15 cellular contexts compared by ENCODE assay signal in genomic region chr9:91818226-91818587, GRCh38.
A peak's percentile ranks its signal among the peaks of the same experiment; 100 is the strongest.
DNase-seq lines count a peak whose midpoint lies in the region; ATAC-seq and TF ChIP-seq lines count a peak whose summit lies in the region.
"Had no signal": no experiment of that assay in that cellular context is flagged by ENCODE, and none has a peak within 500 bp of the region (broad histone marks: within the 10 kb centered on the region; RNA-seq: fewer than 3 reads in every experiment).

No MANE protein-coding gene starts in this region.

- ATAC-seq in omental fat pad (ENCODE audit: low FRiP score) (peak; percentile 3), GM19351 (IDR thresholded peaks at IDR 0.05; ENCODE audit: unreplicated experiment) (no peak), HG03196 (IDR thresholded peaks at IDR 0.05; ENCODE audit: unreplicated experiment) (no peak)
- ATAC-seq: HepG2; naive thymus-derived CD8-positive, alpha-beta T cell had no signal

- intact Hi-C loops in esophagus muscularis mucosa (cut with DNase I), result no loop called here
- intact Hi-C loops in vagina (cut with DNase I), result no loop called here

- H3K4me1 ChIP-seq in NT2/D1 (ENCODE audit: insufficient read depth, insufficient read length) (peaks cover 6% of the 10 kb centered on the region), esophagus muscularis mucosa (peaks cover 0 to 70% (median 65%) of the 10 kb centered on the region in 4 donors), vagina (peaks cover 27% of the 10 kb centered on the region)
- H3K4me1 ChIP-seq: SJCRH30 had no signal

- TF ChIP-seq CTCF in esophagus muscularis mucosa (IDR thresholded peaks at IDR 0.05) (no peak), omental fat pad (IDR thresholded peaks at IDR 0.05) (no peak), vagina (IDR thresholded peaks at IDR 0.05) (no peak)

- TF ChIP-seq EP300 in esophagus muscularis mucosa (IDR thresholded peaks at IDR 0.05), result no peak

- TF ChIP-seq POLR2A in esophagus muscularis mucosa (IDR thresholded peaks at IDR 0.05; ENCODE audit: low read depth) (no peak), vagina (IDR thresholded peaks at IDR 0.05) (no peak)

- H3K9ac ChIP-seq in NT2/D1 (ENCODE audit: insufficient read length, low read depth), result peak overlapping the region; percentile 21

- H3K36me3 ChIP-seq in NT2/D1 (ENCODE audit: insufficient read depth, insufficient read length, low read length) (no peaks in the 10 kb centered on the region), esophagus muscularis mucosa (no peaks in the 10 kb centered on the region), vagina (no peaks in the 10 kb centered on the region)
- H3K36me3 ChIP-seq: left lung, SJCRH30 had no signal

- 55% methylated on average over 3 of the region's 3 CpGs for WGBS in esophagus muscularis mucosa

- H3K9me3 ChIP-seq in NT2/D1 (ENCODE audit: insufficient read depth, low read length) (peaks cover 13% of the 10 kb centered on the region; the same call in 1 of the 2 replicates), esophagus muscularis mucosa (no peaks in the 10 kb centered on the region), vagina (no peaks in the 10 kb centered on the region)
- H3K9me3 ChIP-seq: left lung, SJCRH30 had no signal

- H3K27me3 ChIP-seq in NT2/D1 (ENCODE audit: insufficient read depth, insufficient read length) (no peaks in the 10 kb centered on the region), esophagus muscularis mucosa (no peaks in the 10 kb centered on the region), vagina (no peaks in the 10 kb centered on the region)

- H3K27ac ChIP-seq in esophagus muscularis mucosa (replicated peaks in 1 of 4) (peak overlapping the region; percentile 74 to 81 (median 77)), vagina (peak overlapping the region; percentile 75)
- H3K27ac ChIP-seq: SJCRH30 had no signal

- DNase-seq in NT2/D1 (ENCODE audit: low read depth, low spot score) (no peak), esophagus muscularis mucosa (ENCODE audit: extremely low spot score) (no peak), omental fat pad (ENCODE audit: low spot score) (no peak), vagina (ENCODE audit: extremely low spot score in 2 of 2) (no peak), NCI-H2196 treated with DMSO at 0.1 percent for 48 hours (lab: John Stamatoyannopoulos, UW; ENCODE audit: unreplicated experiment) (no peak)
- DNase-seq: activated CD4-positive, alpha-beta memory T cell treated with anti-CD3 and anti-CD28 coated beads for 36 hours; DMS79 treated with DMSO at 0.1 percent for 48 hours; hippocampal formation; left lung; naive thymus-derived CD8-positive, alpha-beta T cell; NCI-H1105 treated with DMSO at 0.1 percent for 48 hours; SJCRH30 had no signal

- H3K4me3 ChIP-seq in NT2/D1 (ENCODE audit: insufficient read length, low read depth) (no peak overlapping the region), esophagus muscularis mucosa (peak overlapping the region in 2 of 4 donors; percentile 25 to 26), vagina (no peak overlapping the region)
- H3K4me3 ChIP-seq: left lung, SJCRH30 had no signal
